Comparison of ENCODE assay signal across 28 cellular contexts in genomic region chr20:58599966-58600365, GRCh38.
"Had no signal": no experiment of that assay in that cellular context is flagged by ENCODE, and none has a peak within 500 bp of the region (broad histone marks: within the 10 kb centered on the region; RNA-seq: fewer than 3 reads in every experiment).

No MANE protein-coding gene starts in this region.

- H3K4me3 ChIP-seq: hepatocyte, lower lobe of right lung, neural progenitor cell, right atrium auricular region, right lobe of liver, smooth muscle cell, stomach, testis, thyroid gland, transverse colon, upper lobe of left lung, vagina had no signal

- ATAC-seq: lower lobe of right lung; natural killer cell; stimulated activated naive B cell treated with anti-CD40 and anti-IgM and Interleukin-4, amounts not matched to agents 10 μg/mL and 1 μg/mL and 100 μg/mL, for 72 hours; stimulated activated naive CD8-positive, alpha-beta T cell treated with anti-CD3 and anti-CD28 coated beads, Interleukin-15, Interleukin-2, amounts not matched to agents 100 U/mL and 50 U/mL, for 24 hours had no signal

- H3K9ac ChIP-seq: neural progenitor cell, parathyroid adenoma had no signal

- H2AFZ ChIP-seq: hepatocyte, neural progenitor cell, parathyroid adenoma had no signal

- H3K4me3 Mint-ChIP-seq: mesothelial cell of epicardium; naive B cell; natural killer cell; nephron progenitor cell; neural progenitor cell; stimulated activated naive B cell treated with anti-CD40 and anti-IgM and Interleukin-4, amounts not matched to agents 10 μg/mL and 1 μg/mL and 100 μg/mL, for 72 hours had no signal

- H3K4me2 ChIP-seq: hepatocyte, neural progenitor cell, smooth muscle cell had no signal

- H3K27me3 ChIP-seq: hepatocyte, neural progenitor cell, right atrium auricular region, right lobe of liver, stomach, testis, thyroid gland, transverse colon, upper lobe of left lung, vagina had no signal

- H3K36me3 ChIP-seq: lower lobe of right lung, neural progenitor cell, neutrophil, right atrium auricular region, right lobe of liver, stomach, thyroid gland, transverse colon, upper lobe of left lung, vagina had no signal

- H3K9me3 Mint-ChIP-seq: natural killer cell had no signal

- DNase-seq: islet precursor cell; lower lobe of right lung; mammary epithelial cell; mesendoderm; naive B cell; natural killer cell; nephron progenitor cell; occipital lobe; right lobe of liver; stimulated activated CD4-positive, alpha-beta T cell treated with anti-CD3 and anti-CD28 coated beads, Interleukin-12 subunit alpha, Interleukin-12 subunit beta, amount 100 ng/mL, for 4 hours; stimulated activated CD4-positive, alpha-beta T cell treated with anti-CD3 and anti-CD28 coated beads, Interleukin-15, amount 100 ng/mL, for 24 hours; stimulated activated CD4-positive, alpha-beta T cell treated with anti-CD3 and anti-CD28 coated beads, Interleukin-2, amount 100 ng/mL, for 24 hours; stimulated activated CD4-positive, alpha-beta T cell treated with anti-CD3 and anti-CD28 coated beads, Interleukin-4, amount 100 ng/mL, for 1 hour; stimulated activated naive B cell treated with anti-CD40 and anti-IgM and Interleukin-4, amounts not matched to agents 10 μg/mL and 1 μg/mL and 100 μg/mL, for 72 hours; stimulated activated naive CD8-positive, alpha-beta T cell treated with anti-CD3 and anti-CD28 coated beads, Interleukin-15, Interleukin-2, amounts not matched to agents 100 U/mL and 50 U/mL, for 24 hours; stomach; testis; thyroid gland; transverse colon; upper lobe of left lung had no signal

- H3K27ac ChIP-seq: hepatocyte, lower lobe of right lung, neural progenitor cell, neutrophil, parathyroid adenoma, right atrium auricular region, right lobe of liver, stomach, testis, thyroid gland, upper lobe of left lung, vagina had no signal

- H3K9me3 ChIP-seq: lower lobe of right lung, neutrophil, right lobe of liver, testis, thyroid gland, transverse colon, upper lobe of left lung, vagina had no signal

- H3K36me3 Mint-ChIP-seq: mesothelial cell of epicardium; naive B cell; natural killer cell; neural progenitor cell; stimulated activated naive B cell treated with anti-CD40 and anti-IgM and Interleukin-4, amounts not matched to agents 10 μg/mL and 1 μg/mL and 100 μg/mL, for 72 hours had no signal

- H3K4me1 Mint-ChIP-seq: naive B cell; natural killer cell; stimulated activated naive B cell treated with anti-CD40 and anti-IgM and Interleukin-4, amounts not matched to agents 10 μg/mL and 1 μg/mL and 100 μg/mL, for 72 hours had no signal

- H3K4me1 ChIP-seq: lower lobe of right lung, parathyroid adenoma, right atrium auricular region, thyroid gland, upper lobe of left lung had no signal
